Comparison of ENCODE assay signal across 1 cellular context in the genomic region with DNA sequence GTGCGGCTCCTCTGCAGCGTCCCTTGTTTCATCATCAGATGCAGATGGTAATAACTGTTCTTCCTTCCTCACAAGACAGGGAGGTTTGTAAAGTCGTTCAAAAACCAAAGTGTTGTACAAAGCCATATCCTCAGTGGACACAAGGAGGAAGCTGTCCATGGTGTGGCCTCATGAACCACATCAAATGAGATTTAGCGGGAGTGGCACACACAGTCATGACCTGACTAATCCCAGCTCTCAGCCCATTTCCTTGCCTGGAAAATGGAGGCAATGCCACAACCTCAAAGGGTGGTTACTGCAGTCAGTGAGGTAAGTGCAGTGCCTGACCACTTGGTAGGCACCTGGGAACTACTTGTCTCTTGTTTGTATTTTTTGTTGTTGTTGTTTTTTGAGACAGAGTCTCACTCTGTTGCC.
TF ChIP-seq lines count a peak whose summit lies in the region.

No MANE protein-coding gene starts in this region.

TF ChIP-seq in PFSK-1, 5 proteins besides CTCF, POLR2A, EP300 and RAD21:
- TF ChIP-seq, protein P1, sequence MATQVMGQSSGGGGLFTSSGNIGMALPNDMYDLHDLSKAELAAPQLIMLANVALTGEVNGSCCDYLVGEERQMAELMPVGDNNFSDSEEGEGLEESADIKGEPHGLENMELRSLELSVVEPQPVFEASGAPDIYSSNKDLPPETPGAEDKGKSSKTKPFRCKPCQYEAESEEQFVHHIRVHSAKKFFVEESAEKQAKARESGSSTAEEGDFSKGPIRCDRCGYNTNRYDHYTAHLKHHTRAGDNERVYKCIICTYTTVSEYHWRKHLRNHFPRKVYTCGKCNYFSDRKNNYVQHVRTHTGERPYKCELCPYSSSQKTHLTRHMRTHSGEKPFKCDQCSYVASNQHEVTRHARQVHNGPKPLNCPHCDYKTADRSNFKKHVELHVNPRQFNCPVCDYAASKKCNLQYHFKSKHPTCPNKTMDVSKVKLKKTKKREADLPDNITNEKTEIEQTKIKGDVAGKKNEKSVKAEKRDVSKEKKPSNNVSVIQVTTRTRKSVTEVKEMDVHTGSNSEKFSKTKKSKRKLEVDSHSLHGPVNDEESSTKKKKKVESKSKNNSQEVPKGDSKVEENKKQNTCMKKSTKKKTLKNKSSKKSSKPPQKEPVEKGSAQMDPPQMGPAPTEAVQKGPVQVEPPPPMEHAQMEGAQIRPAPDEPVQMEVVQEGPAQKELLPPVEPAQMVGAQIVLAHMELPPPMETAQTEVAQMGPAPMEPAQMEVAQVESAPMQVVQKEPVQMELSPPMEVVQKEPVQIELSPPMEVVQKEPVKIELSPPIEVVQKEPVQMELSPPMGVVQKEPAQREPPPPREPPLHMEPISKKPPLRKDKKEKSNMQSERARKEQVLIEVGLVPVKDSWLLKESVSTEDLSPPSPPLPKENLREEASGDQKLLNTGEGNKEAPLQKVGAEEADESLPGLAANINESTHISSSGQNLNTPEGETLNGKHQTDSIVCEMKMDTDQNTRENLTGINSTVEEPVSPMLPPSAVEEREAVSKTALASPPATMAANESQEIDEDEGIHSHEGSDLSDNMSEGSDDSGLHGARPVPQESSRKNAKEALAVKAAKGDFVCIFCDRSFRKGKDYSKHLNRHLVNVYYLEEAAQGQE (IDR thresholded peaks at IDR 0.05; ENCODE audit: insufficient read depth in 1 of 2, low read depth in 2 of 2, low read length in 2 of 2) = peak; percentile 50 to 74; a peak in 3 of 4 replicates
- TF ChIP-seq TAF1 (IDR thresholded peaks at IDR 0.05; ENCODE audit: borderline replicate concordance, insufficient read depth, low read length) (no peak), FOXP2 (optimal IDR thresholded peaks at IDR 0.05; ENCODE audit: borderline replicate concordance, extremely low read depth, extremely low read length, insufficient read depth) (no peak)
